In the genomic region with DNA sequence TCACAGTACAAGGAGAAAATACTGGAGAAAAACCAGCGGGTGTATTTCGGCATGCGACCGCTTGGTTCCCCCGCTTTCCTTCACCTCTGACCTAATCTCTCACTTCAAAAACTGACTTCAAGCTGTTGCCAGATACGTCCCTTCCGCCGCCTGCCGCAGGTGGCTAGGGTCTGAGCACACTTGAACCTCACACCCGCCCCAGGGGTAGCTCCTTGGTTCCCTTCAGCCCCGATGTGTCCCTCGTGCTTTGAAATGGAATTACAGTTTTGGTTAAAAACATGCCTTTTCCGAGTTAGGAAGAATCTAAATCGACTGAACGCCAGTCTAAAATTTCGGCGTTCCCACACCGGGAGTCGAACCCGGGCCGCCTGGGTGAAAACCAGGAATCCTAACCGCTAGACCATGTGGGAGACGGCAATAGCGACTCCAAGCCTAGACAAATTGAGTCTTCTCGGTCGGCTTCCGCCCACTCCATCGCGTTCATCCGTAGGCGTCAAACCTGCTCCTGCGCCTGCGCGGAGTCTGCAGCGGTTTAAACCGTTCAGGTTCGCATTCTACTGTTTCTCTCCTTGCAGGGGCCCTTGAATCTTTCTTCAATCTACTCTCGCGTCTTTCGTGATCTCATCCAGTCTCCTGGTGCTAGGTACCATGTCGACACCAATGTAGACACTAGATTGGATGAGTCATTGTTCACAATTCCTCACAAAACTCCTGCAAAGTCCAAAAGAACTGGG, we compare ENCODE assay signal across 8 cellular contexts.
DNase-seq lines count a peak whose midpoint lies in the region; ATAC-seq, FAIRE-seq and TF ChIP-seq lines count a peak whose summit lies in the region.

No MANE protein-coding gene starts in this region.

- DNase-seq in AG09319 (ENCODE audit: extremely low read depth, low read depth): peak; percentile 89
- DNase-seq in NCI-H446 treated with DMSO at 0.1 percent for 48 hours (lab: John Stamatoyannopoulos, UW): peak; percentile 97
- DNase-seq in activated CD4-positive, CD25-positive, alpha-beta regulatory T cell treated with anti-CD3 and anti-CD28 coated beads, Interleukin-2, amount 50 U/mL, for 72 hours: peak; percentile 94
- DNase-seq in cerebellum (ENCODE audit: low spot score): peak; percentile 88
- peak; percentile 92 for DNase-seq in keratinocyte (ENCODE audit: low read depth, low spot score)
- DNase-seq in stimulated activated CD4-positive, alpha-beta T cell treated with anti-CD3 and anti-CD28 coated beads, Interleukin-12 subunit alpha, Interleukin-12 subunit beta, amount 100 ng/mL, for 4 hours: peak; percentile 95

- peak; percentile 84 for FAIRE-seq in keratinocyte (lab: Jason Lieb, UNC)

- peak; percentile 82 for ATAC-seq in GM19023 (IDR thresholded peaks at IDR 0.05; ENCODE audit: unreplicated experiment)
- ATAC-seq in HG03280 (IDR thresholded peaks at IDR 0.05; ENCODE audit: unreplicated experiment): peak; percentile 87

- dilution Hi-C loops in keratinocyte (cut with MboI; ENCODE audit: extremely low pct_ligation_motif_present, low sequenced_read_pairs): no loop called here

- H3K27me3 ChIP-seq in keratinocyte (ENCODE audit: control insufficient read depth, extremely low read depth, insufficient read depth, low read length): no peaks in the 10 kb centered on the region

- H3K79me2 ChIP-seq in keratinocyte (ENCODE audit: control insufficient read depth, insufficient read depth, low read length): no peaks in the 10 kb centered on the region

- peak overlapping the region; percentile 90 for H3K27ac ChIP-seq in keratinocyte (ENCODE audit: control insufficient read depth, insufficient read depth, low read length)

- peak overlapping the region; percentile 83 for H3K9ac ChIP-seq in keratinocyte (ENCODE audit: control insufficient read depth, extremely low read depth, insufficient read depth, low read length)

- peak overlapping the region; percentile 40 to 87 (median 70) for H3K4me3 ChIP-seq in keratinocyte (ENCODE audit: control insufficient read depth in 2 of 3, extremely low read depth in 1 of 3, insufficient read depth in 2 of 3, low read depth in 1 of 3, low read length in 3 of 3)

- H2AFZ ChIP-seq in keratinocyte (ENCODE audit: control insufficient read depth, low read length): peak overlapping the region; percentile 96

- TF ChIP-seq CTCF in AG09319 (IDR thresholded peaks at IDR 0.05; ENCODE audit: low read depth, low read length) (peak; percentile 38), keratinocyte (optimal IDR thresholded peaks at IDR 0.05 in 1 of 3, IDR thresholded peaks at IDR 0.05 in 1 of 3, conservative IDR thresholded peaks at IDR 0.05 in 1 of 3; ENCODE audit: extremely low read depth in 1 of 3, insufficient read depth in 2 of 3, low read length in 3 of 3) (peak; percentile 19 to 54 (median 19))

- peak overlapping the region; percentile 86 for H3K4me2 ChIP-seq in keratinocyte (ENCODE audit: control insufficient read depth, extremely low read depth, insufficient read depth, low read depth, low read length)

- no peaks in the 10 kb centered on the region for H3K9me1 ChIP-seq in keratinocyte (ENCODE audit: control insufficient read depth, extremely low read depth, insufficient read depth, low read length)

- peaks cover 28% of the 10 kb centered on the region for H3K4me1 ChIP-seq in keratinocyte (ENCODE audit: control insufficient read depth, extremely low read depth, insufficient read depth, low read length)

- no peaks in the 10 kb centered on the region for H3K36me3 ChIP-seq in keratinocyte (ENCODE audit: control insufficient read depth in 2 of 2, extremely low read depth in 1 of 2, insufficient read depth in 2 of 2, low read length in 2 of 2)

- H3K9me3 ChIP-seq in keratinocyte (ENCODE audit: control insufficient read depth, low read depth, low read length): no peaks in the 10 kb centered on the region

- no peaks in the 10 kb centered on the region for H4K20me1 ChIP-seq in keratinocyte (ENCODE audit: control insufficient read depth, extremely low read depth, insufficient read depth, low read length)

Comparison
In these comparisons a context has a peak if more than half of its experiments do, and no peak if none do; other contexts are left out.
1. Peak in every context shown above with its lines: DNase-seq, ATAC-seq, H3K4me3 ChIP-seq and H3K27ac ChIP-seq.